2 cellular contexts compared by ENCODE assay signal in genomic region chr19:43505186-43505456, GRCh38.
TF ChIP-seq lines count a peak whose summit lies in the region.

No MANE protein-coding gene starts in this region.

TF ChIP-seq in SK-N-SH, 30 proteins besides CTCF, POLR2A, EP300 and RAD21 (continued from another document):
- no peak for TF ChIP-seq USF1 (IDR thresholded peaks at IDR 0.05; ENCODE audit: borderline replicate concordance, low read depth)
- TF ChIP-seq JUND (IDR thresholded peaks at IDR 0.05) = no peak
- no peak for TF ChIP-seq GABPA (IDR thresholded peaks at IDR 0.05; ENCODE audit: low read depth)
- no peak for TF ChIP-seq REST (IDR thresholded peaks at IDR 0.05; ENCODE audit: low read depth, low read length)
- TF ChIP-seq MXI1 (IDR thresholded peaks at IDR 0.05; ENCODE audit: low read depth, low read length) = no peak
- TF ChIP-seq FOXM1 (IDR thresholded peaks at IDR 0.05; ENCODE audit: low read depth) = no peak
- no peak for TF ChIP-seq NFIC (IDR thresholded peaks at IDR 0.05; ENCODE audit: borderline replicate concordance)
TF ChIP-seq in SK-N-SH: peak in this region for 0.

TF ChIP-seq in SK-N-SH treated with all-trans-retinoic acid at 6 μM for 48 hours, 23 proteins besides CTCF, POLR2A, EP300 and RAD21 (continued from another document):
- TF ChIP-seq CSRNP3 (CRISPR knock-in tag; IDR thresholded peaks at IDR 0.05) (no peak), PPARA (CRISPR knock-in tag; IDR thresholded peaks at IDR 0.05; ENCODE audit: borderline replicate concordance) (no peak), CSDC2 (CRISPR knock-in tag; IDR thresholded peaks at IDR 0.05) (no peak)
